ENCODE assay signal across 8 cellular contexts in genomic region chr9:93184439-93185221, GRCh38. TPM values are rescaled to one million over a fixed set of nuclear protein-coding genes. Genes with fewer than 3 reads are reported as not detected.
DNase-seq lines count a peak whose midpoint lies in the region; ATAC-seq and TF ChIP-seq lines count a peak whose summit lies in the region.

No MANE protein-coding gene starts in this region.

- peak overlapping the region; percentile 33 for H3K4me3 ChIP-seq in CD8-positive, alpha-beta T cell (ENCODE audit: low read depth, low read length)
- peak overlapping the region; percentile 41; the same call in 1 of the 2 replicates for H3K4me3 ChIP-seq in MG63
- H3K4me3 ChIP-seq in coronary artery = peak overlapping the region; percentile 76

- no peak overlapping the region for H3K27ac Mint-ChIP-seq in CD8-positive, alpha-beta T cell
- H3K27ac Mint-ChIP-seq in natural killer cell treated with Interleukin-12 subunit alpha and Interleukin-12 subunit beta and Interleukin-15 and Interleukin-18, amount 100 ng/mL, for 72 hours = no peak overlapping the region

- CTCF ChIA-PET in CD8-positive, alpha-beta T cell (lab: Charles Lee) = no interaction called here

- no peaks in the 10 kb centered on the region for H3K9me3 Mint-ChIP-seq in CD8-positive, alpha-beta T cell
- no peaks in the 10 kb centered on the region for H3K9me3 Mint-ChIP-seq in natural killer cell treated with Interleukin-12 subunit alpha and Interleukin-12 subunit beta and Interleukin-15 and Interleukin-18, amount 100 ng/mL, for 72 hours

- no peak for TF ChIP-seq CTCF in CD8-positive, alpha-beta T cell (IDR thresholded peaks at IDR 0.05)
- no peak for TF ChIP-seq CTCF in coronary artery (IDR thresholded peaks at IDR 0.05)

- peaks cover 8% of the 10 kb centered on the region for H3K4me1 ChIP-seq in CD8-positive, alpha-beta T cell (ENCODE audit: insufficient read depth, low read length)

- H3K36me3 ChIP-seq in CD8-positive, alpha-beta T cell (ENCODE audit: insufficient read depth, low read length) = no peaks in the 10 kb centered on the region
- H3K36me3 ChIP-seq in MG63 = no peaks in the 10 kb centered on the region

- no peaks in the 10 kb centered on the region for H3K9me3 ChIP-seq in CD8-positive, alpha-beta T cell (ENCODE audit: low read length)
- no peaks in the 10 kb centered on the region for H3K9me3 ChIP-seq in MG63

- peak overlapping the region; percentile 73 for H3K4me3 Mint-ChIP-seq in CD8-positive, alpha-beta T cell
- no peak overlapping the region for H3K4me3 Mint-ChIP-seq in natural killer cell treated with Interleukin-12 subunit alpha and Interleukin-12 subunit beta and Interleukin-15 and Interleukin-18, amount 100 ng/mL, for 72 hours

- TF ChIP-seq POLR2A in erythroblast (IDR thresholded peaks at IDR 0.05; ENCODE audit: low read length) = no peak

- POLR2A ChIA-PET in CD8-positive, alpha-beta T cell (lab: Charles Lee) = no interaction called here

- no peaks in the 10 kb centered on the region for H3K36me3 Mint-ChIP-seq in CD8-positive, alpha-beta T cell
- no peaks in the 10 kb centered on the region for H3K36me3 Mint-ChIP-seq in natural killer cell treated with Interleukin-12 subunit alpha and Interleukin-12 subunit beta and Interleukin-15 and Interleukin-18, amount 100 ng/mL, for 72 hours

- DNase-seq in CD8-positive, alpha-beta T cell = peak in 1 of 7 experiments; percentile 7
- peak; percentile 22 for DNase-seq in MG63
- DNase-seq in coronary artery (ENCODE audit: low spot score) = no peak
- DNase-seq in natural killer cell treated with Interleukin-12 subunit alpha and Interleukin-12 subunit beta and Interleukin-15 and Interleukin-18, amount 100 ng/mL, for 72 hours (ENCODE audit: low spot score) = no peak
- no peak for DNase-seq in mucosa of gallbladder (ENCODE audit: low spot score)
- no peak for DNase-seq in erythroblast (lab: John Stamatoyannopoulos, UW)
- DNase-seq in NCI-H1105 treated with DMSO at 0.1 percent for 48 hours (lab: John Stamatoyannopoulos, UW) = no peak

- peaks cover 41% of the 10 kb centered on the region for H3K27me3 Mint-ChIP-seq in CD8-positive, alpha-beta T cell (ENCODE audit: low read depth)
- H3K27me3 Mint-ChIP-seq in natural killer cell treated with Interleukin-12 subunit alpha and Interleukin-12 subunit beta and Interleukin-15 and Interleukin-18, amount 100 ng/mL, for 72 hours = peaks cover 48 to 49% of the 10 kb centered on the region in 2 donors

- ATAC-seq in CD8-positive, alpha-beta T cell = no peak
- ATAC-seq in natural killer cell treated with Interleukin-12 subunit alpha and Interleukin-12 subunit beta and Interleukin-15 and Interleukin-18, amount 100 ng/mL, for 72 hours = peak; percentile 3 to 35
- no peak for ATAC-seq in GM21515 (IDR thresholded peaks at IDR 0.05; ENCODE audit: unreplicated experiment)

- H3K27me3 ChIP-seq in CD8-positive, alpha-beta T cell (ENCODE audit: insufficient read depth, low read length) = peaks cover 12% of the 10 kb centered on the region
- no peaks in the 10 kb centered on the region; the same call in 1 of the 2 replicates for H3K27me3 ChIP-seq in MG63

- intact Hi-C loops in CD8-positive, alpha-beta T cell (cut with DNase I, micrococcal nuclease) = no loop called here

- H3K27ac ChIP-seq in CD8-positive, alpha-beta T cell (ENCODE audit: low read depth, low read length) = no peak overlapping the region
- no peak overlapping the region for H3K27ac ChIP-seq in coronary artery

- peaks cover 8% of the 10 kb centered on the region for H3K4me1 Mint-ChIP-seq in CD8-positive, alpha-beta T cell (ENCODE audit: low read depth)
- no peaks in the 10 kb centered on the region for H3K4me1 Mint-ChIP-seq in natural killer cell treated with Interleukin-12 subunit alpha and Interleukin-12 subunit beta and Interleukin-15 and Interleukin-18, amount 100 ng/mL, for 72 hours (ENCODE audit: low read depth in 2 of 2)

RNA-seq across cellular contexts. Expression of gene WNK2, which starts 0.7 kb away (rescaled TPM):
- total RNA-seq in CD8-positive, alpha-beta T cell = under 1 TPM; 0.25 to 0.30 TPM
- 0.17 and 1.1 TPM in 2 replicates for total RNA-seq in MG63 (2014; rRNA removed; shearing (Covaris generic); ENCODE audit: low replicate concordance)
- total RNA-seq in natural killer cell treated with Interleukin-12 subunit alpha and Interleukin-12 subunit beta and Interleukin-15 and Interleukin-18, amount 100 ng/mL, for 72 hours = not detected
- 37.2 TPM for total RNA-seq in mucosa of gallbladder

RNA-seq across cellular contexts. Expression of gene NINJ1, which starts 50.6 kb away (rescaled TPM):
- 100 to 1,000 TPM; 214 to 229 TPM for total RNA-seq in CD8-positive, alpha-beta T cell
- total RNA-seq in MG63 (2014; rRNA removed; shearing (Covaris generic); ENCODE audit: low replicate concordance) = 22.5 and 71.0 TPM in 2 replicates
- total RNA-seq in natural killer cell treated with Interleukin-12 subunit alpha and Interleukin-12 subunit beta and Interleukin-15 and Interleukin-18, amount 100 ng/mL, for 72 hours = 10 to 100 TPM; 20.1 to 21.9 TPM
- total RNA-seq in mucosa of gallbladder = 75.6 TPM

Comparison
In these comparisons a context has a peak if more than half of its experiments do, and no peak if none do; other contexts are left out.
1. ATAC-seq: peak in natural killer cell treated with Interleukin-12 subunit alpha and Interleukin-12 subunit beta and Interleukin-15 and Interleukin-18, amount 100 ng/mL, for 72 hours (2 of 2); none in CD8-positive, alpha-beta T cell (single experiment) and GM21515 (single experiment).
2. RNA of gene WNK2, which starts 0.7 kb away (total RNA-seq): 37.2 TPM in mucosa of gallbladder (single experiment); 0.17 to 1.1 TPM in MG63, not detected in natural killer cell treated with Interleukin-12 subunit alpha and Interleukin-12 subunit beta and Interleukin-15 and Interleukin-18, amount 100 ng/mL, for 72 hours and 0.25 to 0.30 TPM in CD8-positive, alpha-beta T cell; every median in the first group is over 10 times any median in the second.
3. Peak in every context shown above with its lines, with median percentiles within 50 percentile points of each other: H3K4me3 ChIP-seq.